In the genomic region with DNA sequence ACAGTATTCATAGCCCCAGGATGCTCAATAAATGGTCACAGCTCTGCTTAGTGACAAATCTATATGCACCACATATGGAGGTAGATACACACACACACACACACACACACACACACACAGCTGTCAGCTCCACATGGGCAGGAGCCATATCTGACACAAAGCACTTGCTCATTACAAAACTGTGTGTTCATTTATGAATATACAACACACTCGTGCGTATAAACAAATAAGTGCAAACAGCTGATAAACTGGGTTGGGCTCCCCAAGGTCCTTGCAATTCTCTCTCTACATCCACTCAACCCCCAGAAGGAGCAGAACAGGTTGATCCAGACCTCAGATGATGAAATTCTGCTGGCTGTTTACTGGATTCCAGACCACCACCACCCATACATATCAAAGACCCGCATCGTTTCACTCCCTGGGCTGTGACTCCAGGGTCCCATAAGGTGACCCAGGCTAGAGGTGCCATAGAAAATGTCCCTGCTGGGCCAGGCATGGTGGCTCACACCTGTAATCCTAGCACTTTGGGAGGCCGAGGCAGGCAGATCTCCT, we compare ENCODE assay signal across 17 cellular contexts.
DNase-seq lines count a peak whose midpoint lies in the region; ATAC-seq and TF ChIP-seq lines count a peak whose summit lies in the region.
"Had no signal": no experiment of that assay in that cellular context is flagged by ENCODE, and none has a peak within 500 bp of the region (broad histone marks: within the 10 kb centered on the region; RNA-seq: fewer than 3 reads in every experiment).

No MANE protein-coding gene starts in this region.

- TF ChIP-seq POLR2A in gastroesophageal sphincter (IDR thresholded peaks at IDR 0.05) = no peak
- no peak for TF ChIP-seq POLR2A in sigmoid colon (IDR thresholded peaks at IDR 0.05)

- intact Hi-C loops in sigmoid colon (cut with DNase I) = no loop called here

- TF ChIP-seq CTCF in gastroesophageal sphincter (IDR thresholded peaks at IDR 0.05) = no peak
- no peak for TF ChIP-seq CTCF in sigmoid colon (IDR thresholded peaks at IDR 0.05)

- peaks cover 22% of the 10 kb centered on the region for H3K4me1 Mint-ChIP-seq in activated CD4-positive, alpha-beta T cell treated with anti-CD3 and anti-CD28 coated beads, Interleukin-2, amount 10 ng/mL, durations not matched to agents 7 days and 5 days

- H3K4me1 ChIP-seq in gastroesophageal sphincter (peaks cover 0 to 70% (median 11%) of the 10 kb centered on the region in 3 donors), sigmoid colon (peaks cover 0 to 46% (median 40%) of the 10 kb centered on the region in 4 donors)
- H3K4me1 ChIP-seq: SJCRH30 had no signal

- H3K27ac Mint-ChIP-seq in activated CD4-positive, alpha-beta T cell treated with anti-CD3 and anti-CD28 coated beads, Interleukin-2, amount 10 ng/mL, durations not matched to agents 7 days and 5 days = no peak overlapping the region
- H3K27ac Mint-ChIP-seq: CD8-positive, alpha-beta T cell had no signal

- H3K36me3 Mint-ChIP-seq in activated CD4-positive, alpha-beta T cell treated with anti-CD3 and anti-CD28 coated beads, Interleukin-2, amount 10 ng/mL, durations not matched to agents 7 days and 5 days (ENCODE audit: low read depth) = peaks cover 15% of the 10 kb centered on the region
- H3K36me3 Mint-ChIP-seq: CD8-positive, alpha-beta T cell had no signal

- H3K9me3 ChIP-seq in gastroesophageal sphincter (no peaks in the 10 kb centered on the region), sigmoid colon (no peaks in the 10 kb centered on the region)
- H3K9me3 ChIP-seq: MG63, SJCRH30 had no signal

- no peak overlapping the region for H3K4me3 Mint-ChIP-seq in activated CD4-positive, alpha-beta T cell treated with anti-CD3 and anti-CD28 coated beads, Interleukin-2, amount 10 ng/mL, durations not matched to agents 7 days and 5 days
- H3K4me3 Mint-ChIP-seq: CD8-positive, alpha-beta T cell; H9 had no signal

- H3K4me3 ChIP-seq in gastroesophageal sphincter = no peak overlapping the region
- H3K4me3 ChIP-seq in sigmoid colon = no peak overlapping the region
- H3K4me3 ChIP-seq: MG63, SJCRH30 had no signal

- ATAC-seq in gastroesophageal sphincter = peak; percentile 20
- ATAC-seq: CD8-positive, alpha-beta T cell had no signal

- H3K27me3 ChIP-seq in gastroesophageal sphincter (no peaks in the 10 kb centered on the region), sigmoid colon (no peaks in the 10 kb centered on the region)
- H3K27me3 ChIP-seq: MG63, SJCRH30 had no signal

- no peaks in the 10 kb centered on the region for H3K9me3 Mint-ChIP-seq in activated CD4-positive, alpha-beta T cell treated with anti-CD3 and anti-CD28 coated beads, Interleukin-2, amount 10 ng/mL, durations not matched to agents 7 days and 5 days
- H3K9me3 Mint-ChIP-seq: CD8-positive, alpha-beta T cell; H9 had no signal

- peak overlapping the region; percentile 78 to 96 (median 82) for H3K27ac ChIP-seq in gastroesophageal sphincter
- peak overlapping the region; percentile 80 to 92 (median 87) for H3K27ac ChIP-seq in sigmoid colon
- H3K27ac ChIP-seq: 22Rv1, SJCRH30 had no signal

- H3K36me3 ChIP-seq in gastroesophageal sphincter (no peaks in the 10 kb centered on the region), sigmoid colon (no peaks in the 10 kb centered on the region)
- H3K36me3 ChIP-seq: MG63, SJCRH30 had no signal

- POLR2A ChIA-PET in activated CD4-positive, alpha-beta T cell treated with anti-CD3 and anti-CD28 coated beads, Interleukin-2, amount 10 ng/mL, durations not matched to agents 7 days and 5 days (lab: Charles Lee) = no interaction called here

- CTCF ChIA-PET in activated CD4-positive, alpha-beta T cell treated with anti-CD3 and anti-CD28 coated beads, Interleukin-2, amount 10 ng/mL, durations not matched to agents 7 days and 5 days (lab: Charles Lee) = no interaction called here

- DNase-seq in DMS 273 (lab: John Stamatoyannopoulos, UW; ENCODE audit: unreplicated experiment) (peak; percentile 52), DMS 273 treated with DMSO at 0.1 percent for 48 hours (lab: John Stamatoyannopoulos, UW) (no peak), ELF-1 (ENCODE audit: low read depth, low spot score) (peak; percentile 33), sigmoid colon (no peak), D341Med (ENCODE audit: low spot score) (no peak), NCI-H146 treated with DMSO at 0.1 percent for 48 hours (lab: John Stamatoyannopoulos, UW; ENCODE audit: unreplicated experiment) (no peak)
- no peak for DNase-seq in activated CD4-positive, alpha-beta T cell treated with anti-CD3 and anti-CD28 coated beads, Interleukin-2, amount 10 ng/mL, durations not matched to agents 7 days and 5 days
- DNase-seq: CD8-positive, alpha-beta T cell; EL; H9; MG63; NCI-H1105; NCI-H1930; NCI-H526; SJCRH30 had no signal

- H3K27me3 Mint-ChIP-seq in activated CD4-positive, alpha-beta T cell treated with anti-CD3 and anti-CD28 coated beads, Interleukin-2, amount 10 ng/mL, durations not matched to agents 7 days and 5 days = no peaks in the 10 kb centered on the region

- 0 to 72% methylated on average over 1 to 2 of the region's 5 CpGs for WGBS in gastroesophageal sphincter (ENCODE audit: low coverage in 1 of 2), 2 donors
- 47 to 79% methylated on average over 5 of the region's 5 CpGs for WGBS in sigmoid colon, 2 donors

- TF ChIP-seq EP300 in gastroesophageal sphincter (IDR thresholded peaks at IDR 0.05) (no peak), sigmoid colon (IDR thresholded peaks at IDR 0.05) (no peak)

Comparison
In these comparisons a context has a peak if more than half of its experiments do, and no peak if none do; other contexts are left out.
1. DNase-seq: peak in DMS 273 (single experiment) and ELF-1 (single experiment); none in DMS 273 treated with DMSO at 0.1 percent for 48 hours (single experiment), sigmoid colon (single experiment), activated CD4-positive, alpha-beta T cell treated with anti-CD3 and anti-CD28 coated beads, Interleukin-2, amount 10 ng/mL, durations not matched to agents 7 days and 5 days (single experiment), D341Med (single experiment) and NCI-H146 treated with DMSO at 0.1 percent for 48 hours (single experiment).